Comparison of ENCODE assay signal across 1 cellular context in the genomic region with DNA sequence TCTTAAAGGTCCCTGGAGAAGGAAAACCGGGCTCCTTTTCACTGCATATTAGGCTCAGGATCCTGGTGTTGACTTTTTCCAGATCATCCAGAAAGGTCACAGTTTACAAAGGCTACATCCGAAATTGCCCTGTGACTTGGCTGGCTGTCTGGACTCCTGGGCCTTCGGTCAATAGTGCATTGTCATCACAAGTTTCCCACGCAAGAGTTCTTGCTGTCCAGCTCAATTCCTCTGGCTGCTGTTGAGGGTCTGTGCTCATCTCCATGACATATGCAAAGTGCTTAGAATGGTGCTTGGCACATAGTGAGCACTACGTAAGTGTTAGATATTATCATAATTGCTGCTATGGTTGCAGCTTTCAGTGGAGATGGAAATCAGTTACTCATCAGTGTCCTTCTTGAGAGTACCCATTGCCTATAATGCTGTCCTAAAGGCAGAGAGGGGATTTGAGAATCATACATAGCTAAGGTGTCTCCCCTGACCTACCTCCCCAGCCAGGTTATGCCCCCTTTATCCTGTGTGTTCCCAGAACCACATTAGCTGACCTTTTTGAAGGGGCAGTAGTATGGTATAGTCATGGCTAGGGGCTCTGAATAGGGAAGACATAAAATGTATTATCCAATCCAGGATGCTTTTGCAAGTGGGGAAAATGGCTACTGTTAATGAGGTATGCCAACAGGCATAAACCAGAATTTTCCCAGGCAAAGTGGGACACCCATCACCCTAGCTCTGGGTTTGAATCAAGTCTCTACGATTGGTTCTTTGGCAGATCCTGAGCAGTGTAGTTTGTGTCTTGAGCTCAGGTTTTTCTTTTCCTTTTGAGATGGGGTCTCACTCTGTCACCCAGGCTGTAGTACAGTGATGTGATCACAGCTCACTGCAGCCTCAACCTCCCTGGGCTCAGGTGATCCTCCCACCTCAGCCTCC.
TF ChIP-seq lines count a peak whose summit lies in the region.

No MANE protein-coding gene starts in this region.

TF ChIP-seq in HepG2, 621 proteins besides CTCF, POLR2A, EP300 and RAD21:
- no peak for TF ChIP-seq ZNF282 (IDR thresholded peaks at IDR 0.05; ENCODE audit: partially characterized antibody)
- peak; percentile 41; the same call in 1 of the 2 replicates for TF ChIP-seq NR2F6 (IDR thresholded peaks at IDR 0.05)
- TF ChIP-seq NR2F6 (CRISPR knock-in tag; IDR thresholded peaks at IDR 0.05), result no peak
- TF ChIP-seq, protein P1, sequence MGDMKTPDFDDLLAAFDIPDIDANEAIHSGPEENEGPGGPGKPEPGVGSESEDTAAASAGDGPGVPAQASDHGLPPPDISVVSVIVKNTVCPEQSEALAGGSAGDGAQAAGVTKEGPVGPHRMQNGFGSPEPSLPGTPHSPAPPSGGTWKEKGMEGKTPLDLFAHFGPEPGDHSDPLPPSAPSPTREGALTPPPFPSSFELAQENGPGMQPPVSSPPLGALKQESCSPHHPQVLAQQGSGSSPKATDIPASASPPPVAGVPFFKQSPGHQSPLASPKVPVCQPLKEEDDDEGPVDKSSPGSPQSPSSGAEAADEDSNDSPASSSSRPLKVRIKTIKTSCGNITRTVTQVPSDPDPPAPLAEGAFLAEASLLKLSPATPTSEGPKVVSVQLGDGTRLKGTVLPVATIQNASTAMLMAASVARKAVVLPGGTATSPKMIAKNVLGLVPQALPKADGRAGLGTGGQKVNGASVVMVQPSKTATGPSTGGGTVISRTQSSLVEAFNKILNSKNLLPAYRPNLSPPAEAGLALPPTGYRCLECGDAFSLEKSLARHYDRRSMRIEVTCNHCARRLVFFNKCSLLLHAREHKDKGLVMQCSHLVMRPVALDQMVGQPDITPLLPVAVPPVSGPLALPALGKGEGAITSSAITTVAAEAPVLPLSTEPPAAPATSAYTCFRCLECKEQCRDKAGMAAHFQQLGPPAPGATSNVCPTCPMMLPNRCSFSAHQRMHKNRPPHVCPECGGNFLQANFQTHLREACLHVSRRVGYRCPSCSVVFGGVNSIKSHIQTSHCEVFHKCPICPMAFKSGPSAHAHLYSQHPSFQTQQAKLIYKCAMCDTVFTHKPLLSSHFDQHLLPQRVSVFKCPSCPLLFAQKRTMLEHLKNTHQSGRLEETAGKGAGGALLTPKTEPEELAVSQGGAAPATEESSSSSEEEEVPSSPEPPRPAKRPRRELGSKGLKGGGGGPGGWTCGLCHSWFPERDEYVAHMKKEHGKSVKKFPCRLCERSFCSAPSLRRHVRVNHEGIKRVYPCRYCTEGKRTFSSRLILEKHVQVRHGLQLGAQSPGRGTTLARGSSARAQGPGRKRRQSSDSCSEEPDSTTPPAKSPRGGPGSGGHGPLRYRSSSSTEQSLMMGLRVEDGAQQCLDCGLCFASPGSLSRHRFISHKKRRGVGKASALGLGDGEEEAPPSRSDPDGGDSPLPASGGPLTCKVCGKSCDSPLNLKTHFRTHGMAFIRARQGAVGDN (CRISPR knock-in tag; IDR thresholded peaks at IDR 0.05), result no peak
- TF ChIP-seq, protein P2, sequence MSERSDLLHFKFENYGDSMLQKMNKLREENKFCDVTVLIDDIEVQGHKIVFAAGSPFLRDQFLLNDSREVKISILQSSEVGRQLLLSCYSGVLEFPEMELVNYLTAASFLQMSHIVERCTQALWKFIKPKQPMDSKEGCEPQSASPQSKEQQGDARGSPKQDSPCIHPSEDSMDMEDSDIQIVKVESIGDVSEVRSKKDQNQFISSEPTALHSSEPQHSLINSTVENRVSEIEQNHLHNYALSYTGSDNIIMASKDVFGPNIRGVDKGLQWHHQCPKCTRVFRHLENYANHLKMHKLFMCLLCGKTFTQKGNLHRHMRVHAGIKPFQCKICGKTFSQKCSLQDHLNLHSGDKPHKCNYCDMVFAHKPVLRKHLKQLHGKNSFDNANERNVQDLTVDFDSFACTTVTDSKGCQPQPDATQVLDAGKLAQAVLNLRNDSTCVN (CRISPR knock-in tag; IDR thresholded peaks at IDR 0.05; ENCODE audit: borderline replicate concordance), result peak; percentile 94
- no peak for TF ChIP-seq ZNF737 (CRISPR knock-in tag; IDR thresholded peaks at IDR 0.05; ENCODE audit: borderline replicate concordance)
- TF ChIP-seq ZNF672 (CRISPR knock-in tag; IDR thresholded peaks at IDR 0.05), result no peak
- TF ChIP-seq MAFK (conservative IDR thresholded peaks at IDR 0.05 in 1 of 2, IDR thresholded peaks at IDR 0.05 in 1 of 2; ENCODE audit: low read length in 2 of 2), result peak; percentile 70 to 71
- TF ChIP-seq MAFF (IDR thresholded peaks at IDR 0.05; ENCODE audit: low read depth, low read length), result peak; percentile 43; the same call in 1 of the 2 replicates
- TF ChIP-seq, protein P3, sequence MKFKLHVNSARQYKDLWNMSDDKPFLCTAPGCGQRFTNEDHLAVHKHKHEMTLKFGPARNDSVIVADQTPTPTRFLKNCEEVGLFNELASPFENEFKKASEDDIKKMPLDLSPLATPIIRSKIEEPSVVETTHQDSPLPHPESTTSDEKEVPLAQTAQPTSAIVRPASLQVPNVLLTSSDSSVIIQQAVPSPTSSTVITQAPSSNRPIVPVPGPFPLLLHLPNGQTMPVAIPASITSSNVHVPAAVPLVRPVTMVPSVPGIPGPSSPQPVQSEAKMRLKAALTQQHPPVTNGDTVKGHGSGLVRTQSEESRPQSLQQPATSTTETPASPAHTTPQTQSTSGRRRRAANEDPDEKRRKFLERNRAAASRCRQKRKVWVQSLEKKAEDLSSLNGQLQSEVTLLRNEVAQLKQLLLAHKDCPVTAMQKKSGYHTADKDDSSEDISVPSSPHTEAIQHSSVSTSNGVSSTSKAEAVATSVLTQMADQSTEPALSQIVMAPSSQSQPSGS (CRISPR knock-in tag; IDR thresholded peaks at IDR 0.05), result no peak
- no peak for TF ChIP-seq ZNF484 (CRISPR knock-in tag; IDR thresholded peaks at IDR 0.05; ENCODE audit: borderline replicate concordance, low read depth)
